6 cellular contexts compared by ENCODE assay signal in the genomic region with DNA sequence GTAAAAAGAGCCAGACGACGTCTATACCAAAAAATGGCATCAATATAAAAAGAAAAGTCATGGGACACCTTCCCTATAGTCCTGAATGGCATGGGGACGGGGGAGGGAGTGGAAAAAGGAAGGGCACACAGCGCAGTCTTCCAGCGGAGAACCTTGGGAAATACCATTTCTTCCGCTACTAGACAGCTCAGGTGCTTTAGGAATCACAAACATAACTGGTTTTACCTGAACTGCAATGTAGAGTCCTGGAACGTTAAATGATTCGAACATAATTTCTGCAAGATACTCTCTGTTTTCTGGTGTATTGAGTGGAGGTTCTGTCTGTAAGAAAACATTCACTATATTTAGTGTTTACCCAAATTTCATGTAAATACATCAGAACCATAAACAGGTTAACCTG. TPM values are rescaled to one million over a fixed set of nuclear protein-coding genes. Genes with fewer than 3 reads are reported as not detected.
"Had no signal": no experiment of that assay in that cellular context is flagged by ENCODE, and none has a peak within 500 bp of the region (broad histone marks: within the 10 kb centered on the region; RNA-seq: fewer than 3 reads in every experiment).

No MANE protein-coding gene starts in this region.

RNA-seq across cellular contexts. Expression of a gene that starts 28.1 kb away (rescaled TPM):
- total RNA-seq: OCI-LY7, SJCRH30, SK-MEL-5 had no signal

RNA-seq across cellular contexts. Expression of a gene that starts 28.3 kb away (rescaled TPM):
- total RNA-seq: NCI-H460, OCI-LY7, SK-MEL-5 had no signal

RNA-seq across cellular contexts. Expression of a gene that starts 46.4 kb away (rescaled TPM):
- total RNA-seq: MCF 10A, NCI-H460, OCI-LY7, PC-9, SK-MEL-5 had no signal
